8 cellular contexts compared by ENCODE assay signal in genomic region chr11:47551086-47551485, GRCh38. TPM values are rescaled to one million over a fixed set of nuclear protein-coding genes. Genes with fewer than 3 reads are reported as not detected.
A peak's percentile ranks its signal among the peaks of the same experiment; 100 is the strongest.
DNase-seq lines count a peak whose midpoint lies in the region; ATAC-seq and TF ChIP-seq lines count a peak whose summit lies in the region.

No MANE protein-coding gene starts in this region.

- no peak for TF ChIP-seq POLR2A in NB4 (IDR thresholded peaks at IDR 0.05; ENCODE audit: extremely low read depth, insufficient read length)

- peak overlapping the region; percentile 92 for H3K27ac Mint-ChIP-seq in activated CD8-positive, alpha-beta memory T cell treated with anti-CD3 and anti-CD28 coated beads, Interleukin-2, amount 10 ng/mL, durations not matched to agents 7 days and 5 days
- peak overlapping the region; percentile 98 for H3K27ac Mint-ChIP-seq in chondrocyte (ENCODE audit: unreplicated experiment)
- peak overlapping the region; percentile 77 to 98 (median 94) for H3K27ac Mint-ChIP-seq in naive B cell

- peaks cover 20% of the 10 kb centered on the region for H3K36me3 Mint-ChIP-seq in activated CD8-positive, alpha-beta memory T cell treated with anti-CD3 and anti-CD28 coated beads, Interleukin-2, amount 10 ng/mL, durations not matched to agents 7 days and 5 days
- peaks cover 1% of the 10 kb centered on the region for H3K36me3 Mint-ChIP-seq in chondrocyte (ENCODE audit: low read depth)
- H3K36me3 Mint-ChIP-seq in naive B cell = peaks cover 0 to 4% of the 10 kb centered on the region in 2 donors

- H3K4me3 Mint-ChIP-seq in activated CD8-positive, alpha-beta memory T cell treated with anti-CD3 and anti-CD28 coated beads, Interleukin-2, amount 10 ng/mL, durations not matched to agents 7 days and 5 days = peak overlapping the region; percentile 90
- H3K4me3 Mint-ChIP-seq in chondrocyte (ENCODE audit: unreplicated experiment) = peak overlapping the region; percentile 98
- peak overlapping the region; percentile 84 to 99 (median 98) for H3K4me3 Mint-ChIP-seq in naive B cell

- DNase-seq in activated CD8-positive, alpha-beta memory T cell treated with anti-CD3 and anti-CD28 coated beads, Interleukin-2, amount 10 ng/mL, durations not matched to agents 7 days and 5 days = no peak
- no peak for DNase-seq in activated CD8-positive, alpha-beta memory T cell treated with anti-CD3 and anti-CD28 coated beads, Interleukin-2, amount 50 U/mL, for 48 hours
- DNase-seq in NB4 (ENCODE audit: low read depth) (peak; percentile 62), chondrocyte (ENCODE audit: low spot score) (no peak), naive B cell (no peak), COR-L47 (lab: John Stamatoyannopoulos, UW) (no peak)

- no peaks in the 10 kb centered on the region for H3K9me3 Mint-ChIP-seq in activated CD8-positive, alpha-beta memory T cell treated with anti-CD3 and anti-CD28 coated beads, Interleukin-2, amount 10 ng/mL, durations not matched to agents 7 days and 5 days (ENCODE audit: low read depth)
- H3K9me3 Mint-ChIP-seq in chondrocyte (ENCODE audit: low read depth) (no peaks in the 10 kb centered on the region), naive B cell (no peaks in the 10 kb centered on the region)

- CTCF ChIA-PET in activated CD8-positive, alpha-beta memory T cell treated with anti-CD3 and anti-CD28 coated beads, Interleukin-2, amount 10 ng/mL, durations not matched to agents 7 days and 5 days (lab: Charles Lee) = interaction anchor here (0.7 to 4.0 kb wide), 11 partner anchors 10 to 516 kb away, joined by 3 to 48 read pairs (median 4); partner anchors contain the start of genes KBTBD4, NDUFS3 and PTPMT1

- H3K27me3 Mint-ChIP-seq in activated CD8-positive, alpha-beta memory T cell treated with anti-CD3 and anti-CD28 coated beads, Interleukin-2, amount 10 ng/mL, durations not matched to agents 7 days and 5 days = no peaks in the 10 kb centered on the region
- H3K27me3 Mint-ChIP-seq in chondrocyte (ENCODE audit: low read depth) (no peaks in the 10 kb centered on the region), naive B cell (no peaks in the 10 kb centered on the region)

- H3K4me3 ChIP-seq in NB4 (ENCODE audit: low read depth, low read length) = peak overlapping the region; percentile 77

- no peak for ATAC-seq in activated CD8-positive, alpha-beta memory T cell treated with anti-CD3 and anti-CD28 coated beads, Interleukin-2, amount 10 ng/mL, durations not matched to agents 7 days and 5 days
- ATAC-seq in naive B cell (ENCODE audit: low read depth in 2 of 2) (no peak), HG03432 (IDR thresholded peaks at IDR 0.05; ENCODE audit: unreplicated experiment) (no peak), GM21723 (IDR thresholded peaks at IDR 0.05; ENCODE audit: unreplicated experiment) (no peak)

- TF ChIP-seq CTCF in NB4 (IDR thresholded peaks at IDR 0.05; ENCODE audit: low read depth, low read length) = peak; percentile 44
- peak; percentile 62 for TF ChIP-seq CTCF in chondrocyte (IDR thresholded peaks at IDR 0.05)

- peaks cover 48% of the 10 kb centered on the region for H3K4me1 Mint-ChIP-seq in activated CD8-positive, alpha-beta memory T cell treated with anti-CD3 and anti-CD28 coated beads, Interleukin-2, amount 10 ng/mL, durations not matched to agents 7 days and 5 days
- H3K4me1 Mint-ChIP-seq in chondrocyte (ENCODE audit: low read depth) (peaks cover 38% of the 10 kb centered on the region), naive B cell (peaks cover 39 to 65% (median 61%) of the 10 kb centered on the region in 3 donors)

RNA-seq across cellular contexts. Expression of gene CELF1, which starts 1.8 kb away (rescaled TPM):
- 100 to 1,000 TPM; 108 to 118 TPM for total RNA-seq in activated CD8-positive, alpha-beta memory T cell treated with anti-CD3 and anti-CD28 coated beads, Interleukin-2, amount 10 ng/mL, durations not matched to agents 7 days and 5 days
- 82.2 to 90.2 TPM (median 87.7 TPM) in 3 replicates for total RNA-seq in chondrocyte
- polyA plus RNA-seq in naive B cell (ENCODE audit: low read depth in 6 of 6) = 10 to 100 TPM; 61.5 to 96.8 (median 69.0) TPM

RNA-seq across cellular contexts. Expression of gene PTPMT1, which starts 14.3 kb away (rescaled TPM):
- total RNA-seq in activated CD8-positive, alpha-beta memory T cell treated with anti-CD3 and anti-CD28 coated beads, Interleukin-2, amount 10 ng/mL, durations not matched to agents 7 days and 5 days = 10 to 100 TPM; 48.4 to 50.2 TPM
- 40.4 to 48.8 TPM (median 43.5 TPM) in 3 replicates for total RNA-seq in chondrocyte
- 100 to 1,000 TPM in 1 of 6 donors, 10 to 100 TPM in 5; 69.3 to 133 (median 81.2) TPM for polyA plus RNA-seq in naive B cell (ENCODE audit: low read depth in 6 of 6)

RNA-seq across cellular contexts. Expression of gene KBTBD4, which starts 27.7 kb away (rescaled TPM):
- total RNA-seq in activated CD8-positive, alpha-beta memory T cell treated with anti-CD3 and anti-CD28 coated beads, Interleukin-2, amount 10 ng/mL, durations not matched to agents 7 days and 5 days = 10 to 100 TPM; 17.7 to 19.0 TPM
- total RNA-seq in chondrocyte = 11.1 to 16.5 TPM (median 12.9 TPM) in 3 replicates
- 10 to 100 TPM; 32.5 to 71.8 (median 46.1) TPM for polyA plus RNA-seq in naive B cell (ENCODE audit: low read depth in 6 of 6)

RNA-seq across cellular contexts. Expression of gene NDUFS3, which starts 27.8 kb away (rescaled TPM):
- total RNA-seq in activated CD8-positive, alpha-beta memory T cell treated with anti-CD3 and anti-CD28 coated beads, Interleukin-2, amount 10 ng/mL, durations not matched to agents 7 days and 5 days = 100 to 1,000 TPM; 110 to 127 TPM
- total RNA-seq in chondrocyte = 63.6 to 102 TPM (median 70.3 TPM) in 3 replicates
- polyA plus RNA-seq in naive B cell (ENCODE audit: low read depth in 6 of 6) = 100 to 1,000 TPM in 3 of 6 donors, 10 to 100 TPM in 3; 83.1 to 113 (median 99.6) TPM

RNA-seq across cellular contexts. Expression of gene FAM180B, which starts 35.4 kb away (rescaled TPM):
- total RNA-seq in activated CD8-positive, alpha-beta memory T cell treated with anti-CD3 and anti-CD28 coated beads, Interleukin-2, amount 10 ng/mL, durations not matched to agents 7 days and 5 days = under 1 TPM in 1 of 2 experiments, not detected in 1; 0.21 TPM
- total RNA-seq in chondrocyte = not detected in 3 replicates
- polyA plus RNA-seq in naive B cell (ENCODE audit: low read depth in 6 of 6) = not detected
